In the genomic region with DNA sequence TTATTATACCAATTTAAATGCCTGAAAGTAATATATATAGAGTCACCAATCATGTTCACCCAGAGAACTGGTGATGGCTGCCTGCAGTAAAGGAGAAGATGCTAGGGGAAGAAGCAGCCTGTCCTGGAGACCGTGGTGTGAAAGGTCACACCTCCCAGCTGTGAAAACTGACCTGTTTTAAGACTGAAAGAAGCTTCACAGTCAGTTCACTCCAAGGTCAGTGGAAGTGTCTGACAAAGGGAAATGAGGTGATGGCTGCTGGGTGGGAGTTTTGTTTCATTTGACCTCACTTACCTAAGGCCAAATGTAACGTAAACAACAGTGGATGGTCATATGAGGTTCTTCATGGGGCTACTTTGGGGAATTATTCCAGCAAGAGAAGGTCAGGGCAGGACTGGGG, we compare ENCODE assay signal across 15 cellular contexts.
DNase-seq lines count a peak whose midpoint lies in the region; ATAC-seq, FAIRE-seq and TF ChIP-seq lines count a peak whose summit lies in the region.
"Had no signal": no experiment of that assay in that cellular context is flagged by ENCODE, and none has a peak within 500 bp of the region (broad histone marks: within the 10 kb centered on the region; RNA-seq: fewer than 3 reads in every experiment).

No MANE protein-coding gene starts in this region.

- ATAC-seq in GM19438 (IDR thresholded peaks at IDR 0.05; ENCODE audit: low read depth, unreplicated experiment) (peak; percentile 75), HG02981 (IDR thresholded peaks at IDR 0.05; ENCODE audit: unreplicated experiment) (peak; percentile 73)
- ATAC-seq: HepG2 had no signal

- peak; percentile 80 for FAIRE-seq in GM12892 (lab: Jason Lieb, UNC)
- FAIRE-seq: bronchial epithelial cell, HepG2 had no signal

- H3K36me3 Mint-ChIP-seq in activated T-helper 1 cell treated with anti-CD3 and anti-CD28 coated beads, Interleukin-12 subunit alpha, Interleukin-12 subunit beta, Interleukin-2, Interleukin-4 antibody, amounts not matched to agents 30 ng/mL and 10 ng/mL and 1 ng/mL, durations not matched to agents 14 hours and 24 hours and 36 hours (ENCODE audit: low read depth): peaks cover 10% of the 10 kb centered on the region

- no peaks in the 10 kb centered on the region for H3K27me3 ChIP-seq in SJCRH30
- H3K27me3 ChIP-seq: thyroid gland had no signal

- H3K36me3 ChIP-seq in SJCRH30: no peaks in the 10 kb centered on the region
- H3K36me3 ChIP-seq: thyroid gland had no signal

- H3K27ac ChIP-seq in SJCRH30: no peak overlapping the region
- H3K27ac ChIP-seq: parathyroid adenoma, thyroid gland had no signal

- DNase-seq in GM12892 (ENCODE audit: insufficient read length) (no peak), NCI-H2107 treated with DMSO at 0.1 percent for 48 hours (lab: John Stamatoyannopoulos, UW; ENCODE audit: unreplicated experiment) (no peak), iPS-NIHi11 (ENCODE audit: low spot score) (no peak), D341Med (ENCODE audit: low spot score) (no peak), SJCRH30 (no peak)
- no peak for DNase-seq in activated T-helper 1 cell treated with anti-CD3 and anti-CD28 coated beads, Interleukin-12 subunit alpha, Interleukin-12 subunit beta, Interleukin-2, Interleukin-4 antibody, amounts not matched to agents 30 ng/mL and 10 ng/mL and 1 ng/mL, durations not matched to agents 14 hours and 24 hours and 36 hours (ENCODE audit: low spot score)
- DNase-seq: NCI-H2081 treated with DMSO at 0.1 percent for 48 hours; Right ventricle myocardium superior; stimulated activated CD4-positive, alpha-beta T cell treated with anti-CD3 and anti-CD28 coated beads, Interleukin-4, amount 100 ng/mL, for 4 hours; thyroid gland had no signal

- H3K27me3 Mint-ChIP-seq in activated T-helper 1 cell treated with anti-CD3 and anti-CD28 coated beads, Interleukin-12 subunit alpha, Interleukin-12 subunit beta, Interleukin-2, Interleukin-4 antibody, amounts not matched to agents 30 ng/mL and 10 ng/mL and 1 ng/mL, durations not matched to agents 14 hours and 24 hours and 36 hours (ENCODE audit: insufficient read depth): no peaks in the 10 kb centered on the region

- no peak overlapping the region for H3K4me3 ChIP-seq in SJCRH30
- H3K4me3 ChIP-seq: thyroid gland had no signal

- no peak for TF ChIP-seq POLR2A in GM12892 (IDR thresholded peaks at IDR 0.05; ENCODE audit: low read depth, low read length)

- peaks cover 75% of the 10 kb centered on the region for H3K4me1 Mint-ChIP-seq in activated T-helper 1 cell treated with anti-CD3 and anti-CD28 coated beads, Interleukin-12 subunit alpha, Interleukin-12 subunit beta, Interleukin-2, Interleukin-4 antibody, amounts not matched to agents 30 ng/mL and 10 ng/mL and 1 ng/mL, durations not matched to agents 14 hours and 24 hours and 36 hours (ENCODE audit: low read depth)

- H3K9me3 Mint-ChIP-seq in activated T-helper 1 cell treated with anti-CD3 and anti-CD28 coated beads, Interleukin-12 subunit alpha, Interleukin-12 subunit beta, Interleukin-2, Interleukin-4 antibody, amounts not matched to agents 30 ng/mL and 10 ng/mL and 1 ng/mL, durations not matched to agents 14 hours and 24 hours and 36 hours: peaks cover 6% of the 10 kb centered on the region

- no peaks in the 10 kb centered on the region for H3K4me1 ChIP-seq in SJCRH30
- H3K4me1 ChIP-seq: parathyroid adenoma, thyroid gland had no signal

- H3K27ac Mint-ChIP-seq in activated T-helper 1 cell treated with anti-CD3 and anti-CD28 coated beads, Interleukin-12 subunit alpha, Interleukin-12 subunit beta, Interleukin-2, Interleukin-4 antibody, amounts not matched to agents 30 ng/mL and 10 ng/mL and 1 ng/mL, durations not matched to agents 14 hours and 24 hours and 36 hours: peak overlapping the region; percentile 37

- H3K4me3 Mint-ChIP-seq in activated T-helper 1 cell treated with anti-CD3 and anti-CD28 coated beads, Interleukin-12 subunit alpha, Interleukin-12 subunit beta, Interleukin-2, Interleukin-4 antibody, amounts not matched to agents 30 ng/mL and 10 ng/mL and 1 ng/mL, durations not matched to agents 14 hours and 24 hours and 36 hours: no peak overlapping the region

- intact Hi-C loops in activated T-helper 1 cell treated with anti-CD3 and anti-CD28 coated beads, Interleukin-12 subunit alpha, Interleukin-12 subunit beta, Interleukin-2, Interleukin-4 antibody, amounts not matched to agents 30 ng/mL and 10 ng/mL and 1 ng/mL, durations not matched to agents 14 hours and 24 hours and 36 hours (cut with micrococcal nuclease): no loop called here

- no peaks in the 10 kb centered on the region for H3K9me3 ChIP-seq in SJCRH30 (replicated peaks)
- H3K9me3 ChIP-seq: thyroid gland had no signal
